Comparison of ENCODE assay signal across 21 cellular contexts in the genomic region with DNA sequence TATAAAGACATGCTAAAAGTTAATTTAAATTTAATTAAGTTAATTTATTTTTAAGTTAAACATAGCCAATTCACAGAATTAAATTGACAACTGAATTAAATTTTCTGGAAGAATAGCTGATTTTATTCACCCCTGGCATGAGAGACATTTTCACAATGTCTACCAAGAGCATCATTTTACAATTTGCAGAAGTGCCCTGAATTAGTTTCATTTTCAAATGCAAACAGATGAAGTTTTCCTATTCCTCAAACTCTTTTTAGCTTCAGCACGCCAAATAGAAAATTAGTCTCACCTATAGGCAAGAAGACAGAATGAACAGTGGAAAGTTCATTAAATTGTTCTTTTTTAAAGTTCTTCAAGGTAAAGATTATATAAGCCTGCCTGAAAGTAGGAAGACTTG.
"Had no signal": no experiment of that assay in that cellular context is flagged by ENCODE, and none has a peak within 500 bp of the region (broad histone marks: within the 10 kb centered on the region; RNA-seq: fewer than 3 reads in every experiment).

No MANE protein-coding gene starts in this region.

- ATAC-seq: left colon; left ventricle myocardium superior; lower lobe of right lung; naive thymus-derived CD8-positive, alpha-beta T cell; sciatic nerve had no signal

- DNase-seq: dorsolateral prefrontal cortex; effector CD4-positive, alpha-beta T cell; hypothalamus; immature natural killer cell; islet precursor cell; kidney glomerular epithelial cell; left colon; left ventricle myocardium superior; lower lobe of right lung; naive thymus-derived CD8-positive, alpha-beta T cell; nephron progenitor cell; nucleus accumbens; stimulated activated CD4-positive, alpha-beta T cell treated with anti-CD3 and anti-CD28 coated beads, Interleukin-12 subunit alpha, Interleukin-12 subunit beta, amount 100 ng/mL, for 4 hours; stimulated activated CD4-positive, alpha-beta T cell treated with anti-CD3 and anti-CD28 coated beads, Interleukin-1b, Interleukin-23, amount 100 ng/mL, for 48 hours; stimulated activated CD4-positive, alpha-beta T cell treated with anti-CD3 and anti-CD28 coated beads, Interleukin-4, amount 100 ng/mL, for 1 hour; stimulated activated CD8-positive, alpha-beta memory T cell treated with anti-CD3 and anti-CD28 coated beads, Interleukin-4, amount 100 ng/mL, for 48 hours; stimulated activated naive CD4-positive, alpha-beta T cell treated with Interleukin-2 at 50 U/mL for 16 hours; stomach; thyroid gland; trophoblast cell had no signal
